Comparison of ENCODE assay signal across 13 cellular contexts in the genomic region with DNA sequence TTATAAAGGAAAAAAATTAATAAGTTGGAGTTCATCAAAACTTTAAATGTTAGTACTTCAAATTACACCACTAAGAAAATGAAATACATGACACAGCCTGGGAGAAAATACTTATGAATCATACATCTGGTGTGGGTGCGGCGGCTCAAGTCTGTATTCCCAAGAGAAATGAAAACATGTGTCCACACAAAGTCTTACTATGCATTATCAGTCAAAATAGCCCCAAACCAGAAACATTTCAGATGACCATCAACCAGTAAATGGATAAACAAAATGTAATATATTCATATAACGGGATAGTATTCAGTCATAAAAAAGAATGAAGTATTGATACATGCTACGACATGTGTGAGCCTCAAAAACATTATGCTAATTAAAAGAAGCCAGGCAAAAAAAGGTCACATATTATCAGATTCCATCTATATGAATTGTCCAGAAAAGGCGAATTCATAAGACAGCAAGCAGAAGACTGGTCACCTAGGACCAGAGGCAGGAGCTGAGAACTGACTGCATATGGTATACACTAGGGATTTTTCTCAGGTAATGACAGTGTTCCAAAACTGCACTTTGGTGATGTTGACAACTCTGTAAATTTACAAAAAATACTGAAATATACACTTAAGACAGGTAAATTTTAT. TPM values are rescaled to one million over a fixed set of nuclear protein-coding genes. Genes with fewer than 3 reads are reported as not detected.
DNase-seq lines count a peak whose midpoint lies in the region; ATAC-seq and TF ChIP-seq lines count a peak whose summit lies in the region.
"Had no signal": no experiment of that assay in that cellular context is flagged by ENCODE, and none has a peak within 500 bp of the region (broad histone marks: within the 10 kb centered on the region; RNA-seq: fewer than 3 reads in every experiment).

No MANE protein-coding gene starts in this region.

- no peak for TF ChIP-seq CTCF in PC-9 (conservative IDR thresholded peaks at IDR 0.05)

- H3K4me2 ChIP-seq in PC-9 (no peak overlapping the region), trophoblast cell (ENCODE audit: low read length) (no peak overlapping the region)

- peaks cover 9% of the 10 kb centered on the region for H3F3A ChIP-seq in PC-9 (ENCODE audit: insufficient read depth, low read depth)

- no peak overlapping the region for H3K14ac ChIP-seq in trophoblast cell (ENCODE audit: low read length)

- no peak overlapping the region for H2BK12ac ChIP-seq in trophoblast cell (ENCODE audit: low read length)

- intact Hi-C loops in PC-9 (cut with micrococcal nuclease; ENCODE audit: unreplicated experiment), result loop anchor here (2.0 to 5.0 kb wide), 2 partner anchors 33 to 139 kb away; no protein-coding TSS in a partner anchor

- H4K20me1 ChIP-seq in PC-9 (ENCODE audit: insufficient read depth), result no peaks in the 10 kb centered on the region

- H3K4me3 ChIP-seq in PC-9, result no peak overlapping the region
- no peak overlapping the region for H3K4me3 ChIP-seq in trophoblast cell (ENCODE audit: low read depth, low read length)
- H3K4me3 ChIP-seq: cardiac muscle cell had no signal

- POLR2A ChIA-PET in PC-9 (lab: Charles Lee; ENCODE audit: unreplicated experiment), result no interaction called here

- H4K12ac ChIP-seq in trophoblast cell (ENCODE audit: low read depth, low read length), result no peak overlapping the region

- CTCF ChIA-PET in PC-9 (lab: Charles Lee), result no interaction called here

- no TSS peak for BruUV-seq in PC-9 (replicated peaks; lab: Mats Ljungman, UMichigan)

- no peak overlapping the region for H3K23ac ChIP-seq in trophoblast cell (ENCODE audit: low read length)

- peak overlapping the region; percentile 83 for H3K27ac ChIP-seq in PC-9
- no peak overlapping the region for H3K27ac ChIP-seq in trophoblast cell (ENCODE audit: low read depth, low read length)
- H3K27ac ChIP-seq: cardiac muscle cell had no signal

- H2BK120ac ChIP-seq in trophoblast cell (ENCODE audit: insufficient read depth, low read length, poor library complexity), result no peak overlapping the region

- H3K27me3 ChIP-seq in PC-9 (ENCODE audit: insufficient read depth, low read depth) (no peaks in the 10 kb centered on the region), trophoblast cell (ENCODE audit: insufficient read depth, low read length) (no peaks in the 10 kb centered on the region)
- H3K27me3 ChIP-seq: cardiac muscle cell had no signal

- H3K79me1 ChIP-seq in trophoblast cell (ENCODE audit: low read length), result no peaks in the 10 kb centered on the region

- no peak overlapping the region for H3K4ac ChIP-seq in trophoblast cell (ENCODE audit: low read depth, low read length)

- H4K8ac ChIP-seq in trophoblast cell (ENCODE audit: low read depth, low read length), result no peak overlapping the region

- ATAC-seq in esophagus mucosa (peak; percentile 49), HG03045 (IDR thresholded peaks at IDR 0.05; ENCODE audit: unreplicated experiment) (no peak)
- ATAC-seq: T-helper 17 cell had no signal

- H3K79me2 ChIP-seq in PC-9 (ENCODE audit: low read depth) (no peaks in the 10 kb centered on the region), trophoblast cell (ENCODE audit: control insufficient read depth, insufficient read depth, low read length, poor library complexity) (no peaks in the 10 kb centered on the region)

- WGBS in trophoblast cell (ENCODE audit: extremely low coverage, insufficient coverage, insufficient read length), result no CpG with 5 or more reads among the region's 5 CpGs

- peak; percentile 67 for DNase-seq in GM04504 (ENCODE audit: low read depth)
- DNase-seq in PC-9, result no peak
- peak; percentile 27 to 58 for DNase-seq in trophoblast cell
- DNase-seq in DMS153 (lab: John Stamatoyannopoulos, UW), result no peak
- no peak for DNase-seq in NCI-H2029 treated with DMSO at 0.1 percent for 48 hours (lab: John Stamatoyannopoulos, UW)
- DNase-seq: activated CD4-positive, alpha-beta T cell treated with anti-CD3 and anti-CD28 coated beads for 48 hours; CD8-positive, alpha-beta memory T cell; immature natural killer cell; T-helper 17 cell had no signal

- H3K36me3 ChIP-seq in PC-9 (ENCODE audit: low read depth) (no peaks in the 10 kb centered on the region), trophoblast cell (ENCODE audit: control insufficient read depth in 1 of 2, insufficient read depth in 2 of 2, low read length in 2 of 2) (no peaks in the 10 kb centered on the region)
- H3K36me3 ChIP-seq: cardiac muscle cell had no signal

- H2BK5ac ChIP-seq in trophoblast cell (ENCODE audit: low read depth, low read length, poor library complexity), result no peak overlapping the region

- H3K9ac ChIP-seq in trophoblast cell (ENCODE audit: low read length), result no peak overlapping the region

- no peaks in the 10 kb centered on the region for H3K9me3 ChIP-seq in PC-9 (ENCODE audit: insufficient read depth, low read depth)
- no peaks in the 10 kb centered on the region for H3K9me3 ChIP-seq in trophoblast cell (ENCODE audit: insufficient read depth, low read depth, low read length)

- no peak overlapping the region for H4K91ac ChIP-seq in trophoblast cell (ENCODE audit: low read depth, low read length)

- H3K9me2 ChIP-seq in PC-9 (ENCODE audit: insufficient read depth), result no peaks in the 10 kb centered on the region

- no peak overlapping the region for H3K18ac ChIP-seq in trophoblast cell (ENCODE audit: low read length)

- H3K4me1 ChIP-seq in PC-9 (replicated peaks; ENCODE audit: insufficient read depth), result peaks cover 28% of the 10 kb centered on the region
- H3K4me1 ChIP-seq in trophoblast cell (ENCODE audit: control insufficient read depth in 1 of 2, insufficient read depth in 2 of 2, low read length in 2 of 2), result peaks cover 0 to 8% of the 10 kb centered on the region in 2 experiments

- H2AK5ac ChIP-seq in trophoblast cell (ENCODE audit: low read length), result no peak overlapping the region

- H2AFZ ChIP-seq in PC-9 (no peak overlapping the region), trophoblast cell (ENCODE audit: insufficient read depth, low read length, poor library complexity) (no peak overlapping the region)

RNA-seq across cellular contexts. Expression of a gene that starts 5.3 kb away (rescaled TPM):
- total RNA-seq in PC-9 (2021), result 16.7 and 17.7 TPM in 2 replicates
- total RNA-seq in esophagus mucosa, result 23.2 TPM
- 11.8 and 12.2 TPM in 2 replicates for polyA plus RNA-seq in trophoblast cell (2013)

RNA-seq across cellular contexts. Expression of a gene that starts 27.1 kb away (rescaled TPM):
- not detected in 2 replicates for total RNA-seq in PC-9 (2021)
- not detected for total RNA-seq in esophagus mucosa
- not detected in 2 replicates for polyA plus RNA-seq in trophoblast cell (2013)
- total RNA-seq: cardiac muscle cell; CD8-positive, alpha-beta memory T cell; OCI-LY7; T-helper 17 cell had no signal
- polyA plus RNA-seq: cardiac muscle cell; CD8-positive, alpha-beta memory T cell; immature natural killer cell had no signal

RNA-seq across cellular contexts. Expression of a gene that starts 37.2 kb away (rescaled TPM):
- total RNA-seq in PC-9 (2021), result not detected in 2 replicates
- total RNA-seq in esophagus mucosa, result not detected
- polyA plus RNA-seq in trophoblast cell (2013), result not detected in 2 replicates
- total RNA-seq: cardiac muscle cell; CD8-positive, alpha-beta memory T cell; OCI-LY7; T-helper 17 cell had no signal
- polyA plus RNA-seq: cardiac muscle cell; CD8-positive, alpha-beta memory T cell; immature natural killer cell had no signal

RNA-seq across cellular contexts. Expression of a gene that starts 58.6 kb away (rescaled TPM):
- total RNA-seq in PC-9 (2021), result 12.0 and 13.4 TPM in 2 replicates
- total RNA-seq in esophagus mucosa, result 41.8 TPM
- 19.3 and 19.7 TPM in 2 replicates for polyA plus RNA-seq in trophoblast cell (2013)

Comparison
In these comparisons a context has a peak if more than half of its experiments do, and no peak if none do; other contexts are left out.
1. DNase-seq: peak in GM04504 (single experiment) and trophoblast cell (2 of 2); none in PC-9 (0 of 2), DMS153 (single experiment) and NCI-H2029 treated with DMSO at 0.1 percent for 48 hours (single experiment).